In the genomic region with DNA sequence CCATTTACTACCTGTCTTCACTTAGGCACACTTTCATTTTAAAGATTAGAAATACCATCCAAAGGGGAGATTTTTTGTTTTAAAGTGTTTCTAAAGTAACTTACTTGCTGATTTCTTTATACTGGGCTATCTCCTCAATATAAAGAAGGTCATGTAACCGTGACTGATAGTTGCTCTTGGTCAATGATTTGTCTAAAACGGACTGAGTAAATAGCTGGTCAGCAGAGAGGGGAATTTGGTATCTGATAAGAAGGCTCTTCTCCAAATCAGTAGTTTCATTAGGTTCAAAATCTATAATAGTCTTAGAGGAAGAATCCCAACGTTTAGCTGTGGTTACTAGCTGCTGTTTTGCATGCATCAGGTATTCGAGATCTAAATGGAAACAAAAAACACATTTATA, we compare ENCODE assay signal across 2 cellular contexts.
TF ChIP-seq lines count a peak whose summit lies in the region.

No MANE protein-coding gene starts in this region.

TF ChIP-seq in liver, 16 proteins besides CTCF, POLR2A, EP300 and RAD21 (continued from another document):
- TF ChIP-seq, protein P1, sequence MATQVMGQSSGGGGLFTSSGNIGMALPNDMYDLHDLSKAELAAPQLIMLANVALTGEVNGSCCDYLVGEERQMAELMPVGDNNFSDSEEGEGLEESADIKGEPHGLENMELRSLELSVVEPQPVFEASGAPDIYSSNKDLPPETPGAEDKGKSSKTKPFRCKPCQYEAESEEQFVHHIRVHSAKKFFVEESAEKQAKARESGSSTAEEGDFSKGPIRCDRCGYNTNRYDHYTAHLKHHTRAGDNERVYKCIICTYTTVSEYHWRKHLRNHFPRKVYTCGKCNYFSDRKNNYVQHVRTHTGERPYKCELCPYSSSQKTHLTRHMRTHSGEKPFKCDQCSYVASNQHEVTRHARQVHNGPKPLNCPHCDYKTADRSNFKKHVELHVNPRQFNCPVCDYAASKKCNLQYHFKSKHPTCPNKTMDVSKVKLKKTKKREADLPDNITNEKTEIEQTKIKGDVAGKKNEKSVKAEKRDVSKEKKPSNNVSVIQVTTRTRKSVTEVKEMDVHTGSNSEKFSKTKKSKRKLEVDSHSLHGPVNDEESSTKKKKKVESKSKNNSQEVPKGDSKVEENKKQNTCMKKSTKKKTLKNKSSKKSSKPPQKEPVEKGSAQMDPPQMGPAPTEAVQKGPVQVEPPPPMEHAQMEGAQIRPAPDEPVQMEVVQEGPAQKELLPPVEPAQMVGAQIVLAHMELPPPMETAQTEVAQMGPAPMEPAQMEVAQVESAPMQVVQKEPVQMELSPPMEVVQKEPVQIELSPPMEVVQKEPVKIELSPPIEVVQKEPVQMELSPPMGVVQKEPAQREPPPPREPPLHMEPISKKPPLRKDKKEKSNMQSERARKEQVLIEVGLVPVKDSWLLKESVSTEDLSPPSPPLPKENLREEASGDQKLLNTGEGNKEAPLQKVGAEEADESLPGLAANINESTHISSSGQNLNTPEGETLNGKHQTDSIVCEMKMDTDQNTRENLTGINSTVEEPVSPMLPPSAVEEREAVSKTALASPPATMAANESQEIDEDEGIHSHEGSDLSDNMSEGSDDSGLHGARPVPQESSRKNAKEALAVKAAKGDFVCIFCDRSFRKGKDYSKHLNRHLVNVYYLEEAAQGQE (IDR thresholded peaks at IDR 0.05) = peak; percentile 47
- TF ChIP-seq JUND (IDR thresholded peaks at IDR 0.05) (peak in 1 of 2 donors; percentile 63), EGR1 (IDR thresholded peaks at IDR 0.05; ENCODE audit: low read depth in 2 of 2) (no peak), RXRA (IDR thresholded peaks at IDR 0.05) (peak; percentile 62 to 76), FOXA1 (IDR thresholded peaks at IDR 0.05) (peak; percentile 96), HNF4A (conservative IDR thresholded peaks at IDR 0.05) (peak; percentile 61 to 66), FOXA2 (IDR thresholded peaks at IDR 0.05) (peak; percentile 98), SP1 (IDR thresholded peaks at IDR 0.05) (peak; percentile 60), TAF1 (conservative IDR thresholded peaks at IDR 0.05) (no peak), HNF4G (IDR thresholded peaks at IDR 0.05) (no peak), NR2F2 (IDR thresholded peaks at IDR 0.05) (no peak), GABPA (IDR thresholded peaks at IDR 0.05 in 1 of 2, conservative IDR thresholded peaks at IDR 0.05 in 1 of 2) (no peak)
- TF ChIP-seq, protein P2, sequence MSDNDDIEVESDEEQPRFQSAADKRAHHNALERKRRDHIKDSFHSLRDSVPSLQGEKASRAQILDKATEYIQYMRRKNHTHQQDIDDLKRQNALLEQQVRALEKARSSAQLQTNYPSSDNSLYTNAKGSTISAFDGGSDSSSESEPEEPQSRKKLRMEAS (IDR thresholded peaks at IDR 0.05) = no peak

TF ChIP-seq in HepG2, 621 proteins besides CTCF, POLR2A, EP300 and RAD21 (continued from another document):
- TF ChIP-seq, protein P3, sequence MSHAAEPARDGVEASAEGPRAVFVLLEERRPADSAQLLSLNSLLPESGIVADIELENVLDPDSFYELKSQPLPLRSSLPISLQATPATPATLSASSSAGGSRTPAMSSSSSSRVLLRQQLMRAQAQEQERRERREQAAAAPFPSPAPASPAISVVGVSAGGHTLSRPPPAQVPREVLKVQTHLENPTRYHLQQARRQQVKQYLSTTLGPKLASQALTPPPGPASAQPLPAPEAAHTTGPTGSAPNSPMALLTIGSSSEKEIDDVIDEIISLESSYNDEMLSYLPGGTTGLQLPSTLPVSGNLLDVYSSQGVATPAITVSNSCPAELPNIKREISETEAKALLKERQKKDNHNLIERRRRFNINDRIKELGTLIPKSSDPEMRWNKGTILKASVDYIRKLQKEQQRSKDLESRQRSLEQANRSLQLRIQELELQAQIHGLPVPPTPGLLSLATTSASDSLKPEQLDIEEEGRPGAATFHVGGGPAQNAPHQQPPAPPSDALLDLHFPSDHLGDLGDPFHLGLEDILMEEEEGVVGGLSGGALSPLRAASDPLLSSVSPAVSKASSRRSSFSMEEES (CRISPR knock-in tag; IDR thresholded peaks at IDR 0.05) = no peak
- TF ChIP-seq FOXA3 (CRISPR knock-in tag; IDR thresholded peaks at IDR 0.05) = no peak
- TF ChIP-seq ZNF713 (CRISPR knock-in tag; IDR thresholded peaks at IDR 0.05) = no peak
- TF ChIP-seq JARID2 (CRISPR knock-in tag; IDR thresholded peaks at IDR 0.05; ENCODE audit: insufficient replicate concordance) = no peak
- TF ChIP-seq ESRRA (CRISPR knock-in tag; IDR thresholded peaks at IDR 0.05; ENCODE audit: low read depth) = no peak
